Comparison of ENCODE assay signal across 1 cellular context in genomic region chr11:66328307-66329144, GRCh38.
TF ChIP-seq lines count a peak whose summit lies in the region.

No MANE protein-coding gene starts in this region.

TF ChIP-seq in HEK293, 187 proteins besides CTCF, POLR2A, EP300 and RAD21 (continued from another document and continues in another):
- TF ChIP-seq INSM2 (tag by site-specific recombination; IDR thresholded peaks at IDR 0.05) (no peak), ZNF692 (tag by site-specific recombination; IDR thresholded peaks at IDR 0.05) (peak; percentile 47; the same call in 1 of the 2 replicates), ZNF146 (tag by site-specific recombination; IDR thresholded peaks at IDR 0.05) (no peak), ZNF837 (tag by site-specific recombination; IDR thresholded peaks at IDR 0.05) (no peak), ZNF37A (tag by site-specific recombination; IDR thresholded peaks at IDR 0.05) (no peak), PRDM2 (tag by site-specific recombination; IDR thresholded peaks at IDR 0.05; ENCODE audit: borderline replicate concordance) (no peak), PRDM4 (tag by site-specific recombination; IDR thresholded peaks at IDR 0.05) (no peak), FEZF1 (tag by site-specific recombination; IDR thresholded peaks at IDR 0.05) (no peak), ZNF324 (tag by site-specific recombination; IDR thresholded peaks at IDR 0.05) (no peak), ZNF423 (tag by site-specific recombination; IDR thresholded peaks at IDR 0.05) (peak; percentile 93), ZNF830 (tag by site-specific recombination; IDR thresholded peaks at IDR 0.05; ENCODE audit: low read depth) (no peak), TRIM28 (IDR thresholded peaks at IDR 0.05; ENCODE audit: borderline replicate concordance, low read length) (no peak), PBX3 (CRISPR knock-in tag; IDR thresholded peaks at IDR 0.05) (no peak), ZNF391 (tag by site-specific recombination; IDR thresholded peaks at IDR 0.05; ENCODE audit: borderline replicate concordance, low read depth) (no peak), ZNF76 (tag by site-specific recombination; IDR thresholded peaks at IDR 0.05; ENCODE audit: borderline replicate concordance, low read depth) (no peak), ZNF777 (tag by site-specific recombination; IDR thresholded peaks at IDR 0.05; ENCODE audit: borderline replicate concordance) (no peak), ZFP69B (tag by site-specific recombination; IDR thresholded peaks at IDR 0.05) (no peak), ZNF501 (tag by site-specific recombination; IDR thresholded peaks at IDR 0.05) (no peak), HOXA7 (CRISPR knock-in tag; IDR thresholded peaks at IDR 0.05; ENCODE audit: borderline replicate concordance) (no peak), GLIS1 (tag by site-specific recombination; IDR thresholded peaks at IDR 0.05) (0 out of 2 replicates have a peak, but pooled peaks have one; percentile 40), ZNF148 (tag by site-specific recombination; IDR thresholded peaks at IDR 0.05; ENCODE audit: borderline replicate concordance) (no peak), ZSCAN30 (tag by site-specific recombination; IDR thresholded peaks at IDR 0.05) (peak; percentile 75; the same call in 1 of the 2 replicates), ZNF561 (tag by site-specific recombination; IDR thresholded peaks at IDR 0.05; ENCODE audit: borderline replicate concordance) (no peak), ZNF629 (tag by site-specific recombination; IDR thresholded peaks at IDR 0.05) (0 out of 2 replicates have a peak, but pooled peaks have one; percentile 11), GLIS2 (tag by site-specific recombination; IDR thresholded peaks at IDR 0.05) (peak; percentile 30; the same call in 1 of the 2 replicates), ZNF544 (tag by site-specific recombination; IDR thresholded peaks at IDR 0.05) (no peak), BCL11B (tag by site-specific recombination; IDR thresholded peaks at IDR 0.05; ENCODE audit: low read depth) (no peak), ZBTB26 (tag by site-specific recombination; optimal IDR thresholded peaks at IDR 0.05) (peak; percentile 10), ZNF514 (tag by site-specific recombination; IDR thresholded peaks at IDR 0.05) (no peak), ZBTB48 (tag by site-specific recombination; IDR thresholded peaks at IDR 0.05) (peak; percentile 34; the same call in 1 of the 2 replicates), ZSCAN5A (tag by site-specific recombination; IDR thresholded peaks at IDR 0.05) (no peak), ZBTB44 (tag by site-specific recombination; IDR thresholded peaks at IDR 0.05) (no peak), BCL6B (tag by site-specific recombination; IDR thresholded peaks at IDR 0.05) (no peak), ZNF670 (tag by site-specific recombination; IDR thresholded peaks at IDR 0.05; ENCODE audit: low read depth) (no peak), YY1 (tag by site-specific recombination; IDR thresholded peaks at IDR 0.05) (no peak), SP3 (tag by site-specific recombination; IDR thresholded peaks at IDR 0.05) (no peak)
